11 cellular contexts compared by ENCODE assay signal in genomic region chrX:120791013-120791643, GRCh38.
DNase-seq lines count a peak whose midpoint lies in the region; ATAC-seq and TF ChIP-seq lines count a peak whose summit lies in the region.
"Had no signal": no experiment of that assay in that cellular context is flagged by ENCODE, and none has a peak within 500 bp of the region (broad histone marks: within the 10 kb centered on the region; RNA-seq: fewer than 3 reads in every experiment).

No MANE protein-coding gene starts in this region.

- no peaks in the 10 kb centered on the region for H3K9me3 ChIP-seq in left lung
- no peaks in the 10 kb centered on the region for H3K9me3 ChIP-seq in CD8-positive, alpha-beta memory T cell (ENCODE audit: low read length)

- peak overlapping the region in 1 of 8 donors; percentile 73 for H3K27ac Mint-ChIP-seq in CD8-positive, alpha-beta memory T cell

- peaks cover 3 to 4% of the 10 kb centered on the region in 2 donors for H3K27me3 Mint-ChIP-seq in CD8-positive, alpha-beta memory T cell

- H3K36me3 Mint-ChIP-seq in CD8-positive, alpha-beta memory T cell: no peaks in the 10 kb centered on the region

- H3K4me1 ChIP-seq in left lung: no peaks in the 10 kb centered on the region
- H3K4me1 ChIP-seq in CD8-positive, alpha-beta memory T cell (ENCODE audit: insufficient read depth, low read length): peaks cover 4% of the 10 kb centered on the region

- TF ChIP-seq CTCF in HFF-Myc (IDR thresholded peaks at IDR 0.05; ENCODE audit: low read depth, low read length, missing control alignments) (no peak), left lung (IDR thresholded peaks at IDR 0.05) (no peak), GM10266 (IDR thresholded peaks at IDR 0.05; ENCODE audit: control insufficient read depth, insufficient read depth, low read depth, missing control alignments) (no peak)

- peak; percentile 74 for ATAC-seq in left lung
- ATAC-seq in GM19463 (IDR thresholded peaks at IDR 0.05; ENCODE audit: unreplicated experiment): no peak
- no peak for ATAC-seq in HG03280 (IDR thresholded peaks at IDR 0.05; ENCODE audit: unreplicated experiment)

- DNase-seq in AG08395 (ENCODE audit: low spot score) (peak; percentile 71), HFF-Myc (ENCODE audit: extremely low read depth, low read depth) (peak; percentile 58), astrocyte of the hippocampus (ENCODE audit: low read depth, low spot score) (peak; percentile 75), left lung (peak in 1 of 2 donors; percentile 36), GM10266 (ENCODE audit: extremely low spot score) (no peak)
- no peak for DNase-seq in CD8-positive, alpha-beta memory T cell
- DNase-seq: activated CD4-positive, CD25-positive, alpha-beta regulatory T cell; DND-41; NCI-H1105 treated with DMSO at 0.1 percent for 48 hours had no signal

- intact Hi-C loops in left lung (cut with DNase I): no loop called here

- POLR2A ChIA-PET in CD8-positive, alpha-beta memory T cell (lab: Charles Lee): no interaction called here

- H3K36me3 ChIP-seq in left lung: no peaks in the 10 kb centered on the region
- no peaks in the 10 kb centered on the region for H3K36me3 ChIP-seq in CD8-positive, alpha-beta memory T cell (ENCODE audit: insufficient read depth, low read length)

- no peaks in the 10 kb centered on the region for H3K27me3 ChIP-seq in left lung
- H3K27me3 ChIP-seq in CD8-positive, alpha-beta memory T cell (ENCODE audit: insufficient read depth, low read length, poor library complexity, severe bottlenecking): no peaks in the 10 kb centered on the region

- H3K4me3 ChIP-seq in HFF-Myc (replicated peaks; ENCODE audit: low read depth, low read length): no peak overlapping the region
- H3K4me3 ChIP-seq in left lung: no peak overlapping the region
- H3K4me3 ChIP-seq in CD8-positive, alpha-beta memory T cell (ENCODE audit: low read length): no peak overlapping the region

- H3K27ac ChIP-seq in left lung: no peak overlapping the region
- H3K27ac ChIP-seq in CD8-positive, alpha-beta memory T cell (ENCODE audit: low read depth, low read length): no peak overlapping the region

- no peaks in the 10 kb centered on the region for H3K9me3 Mint-ChIP-seq in CD8-positive, alpha-beta memory T cell

- H3K4me3 Mint-ChIP-seq in CD8-positive, alpha-beta memory T cell: no peak overlapping the region

- peaks cover 4 to 13% (median 11%) of the 10 kb centered on the region in 3 donors for H3K4me1 Mint-ChIP-seq in CD8-positive, alpha-beta memory T cell

- CTCF ChIA-PET in CD8-positive, alpha-beta memory T cell (lab: Charles Lee): interaction anchor here (1.2 to 1.8 kb wide), 2 partner anchors 10 to 12 kb away, joined by 4 read pairs; no protein-coding TSS in a partner anchor

Comparison
In these comparisons a context has a peak if more than half of its experiments do, and no peak if none do; other contexts are left out.
1. DNase-seq: peak in AG08395 (single experiment), HFF-Myc (single experiment) and astrocyte of the hippocampus (single experiment); none in CD8-positive, alpha-beta memory T cell (0 of 5) and GM10266 (single experiment).